ENCODE assay signal across 10 cellular contexts in genomic region chr2:110481198-110481597, GRCh38. TPM values are rescaled to one million over a fixed set of nuclear protein-coding genes. Genes with fewer than 3 reads are reported as not detected.
DNase-seq lines count a peak whose midpoint lies in the region; ATAC-seq, FAIRE-seq and TF ChIP-seq lines count a peak whose summit lies in the region.
"Not testable (repeated sequence)": the region's sequence is repeated elsewhere in the genome, so short reads cannot be mapped to it uniquely, and the experiment has no call there.
"Had no signal": no experiment of that assay in that cellular context is flagged by ENCODE, and none has a peak within 500 bp of the region (broad histone marks: within the 10 kb centered on the region; RNA-seq: fewer than 3 reads in every experiment).

No MANE protein-coding gene starts in this region.

- not testable (repeated sequence) for H2AFZ ChIP-seq in DND-41 (ENCODE audit: low read depth, low read length); HCT116 (ENCODE audit: low read depth, low read length, poor library complexity, severe bottlenecking); PC-3 (ENCODE audit: low read length)

- not testable (repeated sequence) for H3K4me3 Mint-ChIP-seq in activated CD8-positive, alpha-beta T cell treated with anti-CD3 and anti-CD28 coated beads, Interleukin-2, amount 10 ng/mL, durations not matched to agents 7 days and 5 days

- peak; percentile 63 for FAIRE-seq in endometrium (lab: Jason Lieb, UNC)
- FAIRE-seq in pancreas (lab: Jason Lieb, UNC) = not testable (repeated sequence)

- not testable (repeated sequence) for DNase-seq in DND-41; HCT116 (ENCODE audit: low read depth, low spot score); PC-3; activated CD8-positive, alpha-beta T cell treated with anti-CD3 and anti-CD28 coated beads, Interleukin-2, amount 10 ng/mL, durations not matched to agents 7 days and 5 days; left lobe of liver (ENCODE audit: low spot score); pancreas

- not testable (repeated sequence) for H3K79me2 ChIP-seq in DND-41 (ENCODE audit: insufficient read depth, low read length); HCT116 (ENCODE audit: insufficient read depth, low read length); PC-3 (ENCODE audit: low read length)

- H3K9me3 Mint-ChIP-seq in activated CD8-positive, alpha-beta T cell treated with anti-CD3 and anti-CD28 coated beads, Interleukin-2, amount 10 ng/mL, durations not matched to agents 7 days and 5 days (ENCODE audit: insufficient read depth) = not testable (repeated sequence)

- POLR2A ChIA-PET in HCT116 (lab: Charles Lee); PC-3 (lab: Charles Lee; ENCODE audit: unreplicated experiment); activated CD8-positive, alpha-beta T cell treated with anti-CD3 and anti-CD28 coated beads, Interleukin-2, amount 10 ng/mL, durations not matched to agents 7 days and 5 days (lab: Charles Lee): not testable (repeated sequence)

- RAD21 ChIA-PET in HCT116 (lab: Charles Lee; ENCODE audit: low non-redundant PET in 1 of 2, low total read pairs in 2 of 2, uncharacterized antibody in 2 of 2, unreplicated experiment in 2 of 2) = not testable (repeated sequence)

- not testable (repeated sequence) for H3K9me3 ChIP-seq in DND-41 (ENCODE audit: insufficient read depth, low read length, severe bottlenecking); HCT116 (ENCODE audit: control insufficient read depth in 1 of 2, insufficient read depth in 1 of 2, low read depth in 1 of 2, low read length in 2 of 2); PC-3 (ENCODE audit: low read length); pancreas

- TF ChIP-seq POLR2A in HCT116 (IDR thresholded peaks at IDR 0.05; ENCODE audit: borderline replicate concordance, extremely low read depth, insufficient read depth, insufficient read length) = not testable (repeated sequence)

- H3K27ac ChIP-seq in DND-41 (ENCODE audit: low read length); HCT116 (ENCODE audit: low read depth, low read length); PC-3 (ENCODE audit: low read length); pancreas: not testable (repeated sequence)

- H3K9ac ChIP-seq in DND-41 (ENCODE audit: low read depth, low read length); HCT116 (ENCODE audit: low read length); PC-3 (ENCODE audit: low read length): not testable (repeated sequence)

- not testable (repeated sequence) for H3K4me3 ChIP-seq in DND-41 (ENCODE audit: low read depth in 1 of 2, low read length in 2 of 2); HCT116 (replicated peaks in 1 of 2; ENCODE audit: low read depth in 1 of 2, low read length in 2 of 2); PC-3 (ENCODE audit: low read length); pancreas

- not testable (repeated sequence) for H3K4me1 ChIP-seq in DND-41 (ENCODE audit: insufficient read depth, low read length); HCT116 (ENCODE audit: control insufficient read depth in 1 of 2, insufficient read depth in 2 of 2, low read length in 2 of 2); PC-3 (ENCODE audit: insufficient read depth, low read length); pancreas

- not testable (repeated sequence) for H3K36me3 ChIP-seq in DND-41 (ENCODE audit: insufficient read depth, low read length); HCT116 (ENCODE audit: control insufficient read depth in 1 of 2, insufficient read depth in 2 of 2, low read length in 2 of 2); PC-3 (ENCODE audit: low read depth, low read length); pancreas

- intact Hi-C loops in HCT116 (cut with micrococcal nuclease); PC-3 (cut with micrococcal nuclease); pancreas (cut with DNase I): not testable (repeated sequence)

- TF ChIP-seq CTCF in DND-41 (IDR thresholded peaks at IDR 0.05; ENCODE audit: borderline replicate concordance, extremely low read depth, low read length, poor library complexity, severe bottlenecking); HCT116 (IDR thresholded peaks at IDR 0.05 in 2 of 3, conservative IDR thresholded peaks at IDR 0.05 in 1 of 3; ENCODE audit: borderline replicate concordance in 1 of 3, insufficient read depth in 1 of 3, low read depth in 2 of 3, low read length in 2 of 3); PC-3 (conservative IDR thresholded peaks at IDR 0.05; ENCODE audit: low read depth, low read length); pancreas (IDR thresholded peaks at IDR 0.05): not testable (repeated sequence)

- H3K4me2 ChIP-seq in DND-41 (ENCODE audit: insufficient read depth, low read length); HCT116 (ENCODE audit: low read length); PC-3 (ENCODE audit: low read length): not testable (repeated sequence)

- not testable (repeated sequence) for H3K27me3 Mint-ChIP-seq in activated CD8-positive, alpha-beta T cell treated with anti-CD3 and anti-CD28 coated beads, Interleukin-2, amount 10 ng/mL, durations not matched to agents 7 days and 5 days (ENCODE audit: low read depth)

- no CpG with 5 or more reads among the region's 4 CpGs for WGBS in pancreas, 2 donors

- not testable (repeated sequence) for BruUV-seq in HCT116 (replicated peaks; lab: Mats Ljungman, UMichigan); PC-3 (replicated peaks; lab: Mats Ljungman, UMichigan)

- not testable (repeated sequence) for TF ChIP-seq RAD21 in HCT116 (IDR thresholded peaks at IDR 0.05; ENCODE audit: low read depth)

- not testable (repeated sequence) for H3F3A ChIP-seq in PC-3 (ENCODE audit: low read length, unreplicated experiment)

- not testable (repeated sequence) for H3K36me3 Mint-ChIP-seq in activated CD8-positive, alpha-beta T cell treated with anti-CD3 and anti-CD28 coated beads, Interleukin-2, amount 10 ng/mL, durations not matched to agents 7 days and 5 days (ENCODE audit: low read depth)

- H4K20me1 ChIP-seq in DND-41 (ENCODE audit: insufficient read depth, low read length); HCT116 (ENCODE audit: insufficient read depth); PC-3 (ENCODE audit: low read length): not testable (repeated sequence)

- not testable (repeated sequence) for H3K27me3 ChIP-seq in DND-41 (ENCODE audit: insufficient read depth, low read length, poor library complexity); HCT116 (ENCODE audit: insufficient read depth, low read length); PC-3 (ENCODE audit: low read length); pancreas

- H3K9me2 ChIP-seq in HCT116 (ENCODE audit: insufficient read depth); PC-3 (replicated peaks; ENCODE audit: low read length): not testable (repeated sequence)

- ATAC-seq in DND-41 (ENCODE audit: insufficient read depth, low read depth) (0 out of 3 replicates have a peak, but pooled peaks have one; percentile 49), HCT116 (peak; percentile 58), PC-3 (peak; percentile 50), left lobe of liver (peak; percentile 81), pancreas (peak; percentile 69 to 83 (median 82))
- ATAC-seq in activated CD8-positive, alpha-beta T cell treated with anti-CD3 and anti-CD28 coated beads, Interleukin-2, amount 10 ng/mL, durations not matched to agents 7 days and 5 days = peak; percentile 61

- H3K4me1 Mint-ChIP-seq in activated CD8-positive, alpha-beta T cell treated with anti-CD3 and anti-CD28 coated beads, Interleukin-2, amount 10 ng/mL, durations not matched to agents 7 days and 5 days (ENCODE audit: low read depth) = not testable (repeated sequence)

- H3K27ac Mint-ChIP-seq in activated CD8-positive, alpha-beta T cell treated with anti-CD3 and anti-CD28 coated beads, Interleukin-2, amount 10 ng/mL, durations not matched to agents 7 days and 5 days = not testable (repeated sequence)

- CTCF ChIA-PET in HCT116 (lab: Charles Lee); PC-3 (lab: Charles Lee); activated CD8-positive, alpha-beta T cell treated with anti-CD3 and anti-CD28 coated beads, Interleukin-2, amount 10 ng/mL, durations not matched to agents 7 days and 5 days (lab: Charles Lee): not testable (repeated sequence)

RNA-seq across cellular contexts. Expression of gene LIMS4, which starts 8.6 kb away (rescaled TPM):
- total RNA-seq in HCT116 (2021; ENCODE audit: unreplicated experiment) (1.1 TPM), PC-3 (2014; rRNA removed) (0.33 TPM in 1 of 2 replicates, not detected in the other), left lobe of liver (not detected), pancreas (1 to 10 TPM in 5 of 6 donors, under 1 TPM in 1; 0.63 to 4.6 (median 3.2) TPM)
- polyA plus RNA-seq in HCT116 (2012) = 0.04 and 0.44 TPM in 2 replicates
- under 1 TPM; 0.78 to 0.97 TPM for total RNA-seq in activated CD8-positive, alpha-beta T cell treated with anti-CD3 and anti-CD28 coated beads, Interleukin-2, amount 10 ng/mL, durations not matched to agents 7 days and 5 days
- 1 to 10 TPM; 2.7 to 2.9 TPM for polyA plus RNA-seq in pancreas
- total RNA-seq: CD4-positive, CD25-positive, alpha-beta regulatory T cell; G401; H4 had no signal
